ENCODE assay signal across 1 cellular context in the genomic region with DNA sequence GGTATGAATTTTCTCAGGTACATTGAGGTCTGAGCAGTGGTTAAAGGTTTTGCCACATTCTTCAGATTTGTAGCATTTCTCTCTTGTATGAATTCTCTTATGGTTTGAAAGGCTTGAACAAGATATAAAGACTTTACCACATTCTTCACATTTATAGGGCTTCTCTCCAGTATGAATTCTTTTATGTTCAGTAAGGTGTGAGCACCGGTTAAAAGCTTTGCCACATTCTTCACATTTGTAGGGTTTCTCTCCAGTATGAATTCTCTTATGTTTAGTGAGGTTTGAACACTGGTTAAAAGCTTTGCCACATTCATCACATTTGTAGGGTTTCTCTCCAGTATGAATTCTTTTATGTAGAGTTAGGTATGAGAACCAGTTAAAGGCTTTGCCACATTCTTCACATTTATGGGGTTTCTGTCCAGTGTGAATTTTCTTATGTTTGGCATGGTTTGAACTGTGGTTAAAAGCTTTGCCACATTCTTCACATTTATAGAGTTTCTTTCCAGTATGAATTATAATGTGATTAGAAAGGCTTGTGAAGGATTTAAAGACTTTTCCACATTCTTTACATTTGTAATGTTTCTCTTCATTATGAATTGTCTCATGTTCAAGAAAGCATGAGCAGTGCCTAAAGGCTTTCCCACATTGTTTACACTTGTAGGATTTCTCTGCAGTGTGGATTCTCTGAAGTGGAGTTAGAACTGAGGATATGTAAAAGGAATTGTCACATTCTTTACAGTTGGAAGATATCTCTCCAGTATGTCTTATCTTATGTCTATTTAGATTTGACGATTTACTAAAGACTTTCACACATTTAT.
TF ChIP-seq lines count a peak whose summit lies in the region.

No MANE protein-coding gene starts in this region.

TF ChIP-seq in K562, 482 proteins besides CTCF, POLR2A, EP300 and RAD21:
- TF ChIP-seq HDAC6 (IDR thresholded peaks at IDR 0.05; ENCODE audit: low read depth, low read length) (no peak), RBM22 (IDR thresholded peaks at IDR 0.05; ENCODE audit: low read depth, low read length, poor library complexity, severe bottlenecking) (no peak), POLR2B (IDR thresholded peaks at IDR 0.05; ENCODE audit: low read depth, partially characterized antibody) (no peak), BCOR (IDR thresholded peaks at IDR 0.05) (no peak), CAMTA2 (CRISPR knock-in tag; conservative IDR thresholded peaks at IDR 0.05) (no peak), GTF2A2 (tag; IDR thresholded peaks at IDR 0.05) (no peak), ZNF75A (CRISPR knock-in tag; IDR thresholded peaks at IDR 0.05) (peak; percentile 85), TRIM28 (IDR thresholded peaks at IDR 0.05) (peak; percentile 71; the same call in 1 of the 2 replicates), ZNF354B (CRISPR knock-in tag; IDR thresholded peaks at IDR 0.05) (no peak), SNRNP70 (optimal IDR thresholded peaks at IDR 0.05; ENCODE audit: low read depth, low read length) (no peak), POLR2G (IDR thresholded peaks at IDR 0.05; ENCODE audit: low read depth, low read length) (no peak), TBL1XR1 (IDR thresholded peaks at IDR 0.05; ENCODE audit: low read length in 2 of 2) (no peak), ZNF274 (IDR thresholded peaks at IDR 0.05; ENCODE audit: borderline replicate concordance, low read depth, low read length) (peak; percentile 97)
- TF ChIP-seq, protein P1, sequence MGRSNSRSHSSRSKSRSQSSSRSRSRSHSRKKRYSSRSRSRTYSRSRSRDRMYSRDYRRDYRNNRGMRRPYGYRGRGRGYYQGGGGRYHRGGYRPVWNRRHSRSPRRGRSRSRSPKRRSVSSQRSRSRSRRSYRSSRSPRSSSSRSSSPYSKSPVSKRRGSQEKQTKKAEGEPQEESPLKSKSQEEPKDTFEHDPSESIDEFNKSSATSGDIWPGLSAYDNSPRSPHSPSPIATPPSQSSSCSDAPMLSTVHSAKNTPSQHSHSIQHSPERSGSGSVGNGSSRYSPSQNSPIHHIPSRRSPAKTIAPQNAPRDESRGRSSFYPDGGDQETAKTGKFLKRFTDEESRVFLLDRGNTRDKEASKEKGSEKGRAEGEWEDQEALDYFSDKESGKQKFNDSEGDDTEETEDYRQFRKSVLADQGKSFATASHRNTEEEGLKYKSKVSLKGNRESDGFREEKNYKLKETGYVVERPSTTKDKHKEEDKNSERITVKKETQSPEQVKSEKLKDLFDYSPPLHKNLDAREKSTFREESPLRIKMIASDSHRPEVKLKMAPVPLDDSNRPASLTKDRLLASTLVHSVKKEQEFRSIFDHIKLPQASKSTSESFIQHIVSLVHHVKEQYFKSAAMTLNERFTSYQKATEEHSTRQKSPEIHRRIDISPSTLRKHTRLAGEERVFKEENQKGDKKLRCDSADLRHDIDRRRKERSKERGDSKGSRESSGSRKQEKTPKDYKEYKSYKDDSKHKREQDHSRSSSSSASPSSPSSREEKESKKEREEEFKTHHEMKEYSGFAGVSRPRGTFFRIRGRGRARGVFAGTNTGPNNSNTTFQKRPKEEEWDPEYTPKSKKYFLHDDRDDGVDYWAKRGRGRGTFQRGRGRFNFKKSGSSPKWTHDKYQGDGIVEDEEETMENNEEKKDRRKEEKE (IDR thresholded peaks at IDR 0.05; ENCODE audit: borderline replicate concordance in 1 of 2, control insufficient read depth in 1 of 2, low read depth in 2 of 2, low read length in 1 of 2): no peak
